Comparison of ENCODE assay signal across 8 cellular contexts in the genomic region with DNA sequence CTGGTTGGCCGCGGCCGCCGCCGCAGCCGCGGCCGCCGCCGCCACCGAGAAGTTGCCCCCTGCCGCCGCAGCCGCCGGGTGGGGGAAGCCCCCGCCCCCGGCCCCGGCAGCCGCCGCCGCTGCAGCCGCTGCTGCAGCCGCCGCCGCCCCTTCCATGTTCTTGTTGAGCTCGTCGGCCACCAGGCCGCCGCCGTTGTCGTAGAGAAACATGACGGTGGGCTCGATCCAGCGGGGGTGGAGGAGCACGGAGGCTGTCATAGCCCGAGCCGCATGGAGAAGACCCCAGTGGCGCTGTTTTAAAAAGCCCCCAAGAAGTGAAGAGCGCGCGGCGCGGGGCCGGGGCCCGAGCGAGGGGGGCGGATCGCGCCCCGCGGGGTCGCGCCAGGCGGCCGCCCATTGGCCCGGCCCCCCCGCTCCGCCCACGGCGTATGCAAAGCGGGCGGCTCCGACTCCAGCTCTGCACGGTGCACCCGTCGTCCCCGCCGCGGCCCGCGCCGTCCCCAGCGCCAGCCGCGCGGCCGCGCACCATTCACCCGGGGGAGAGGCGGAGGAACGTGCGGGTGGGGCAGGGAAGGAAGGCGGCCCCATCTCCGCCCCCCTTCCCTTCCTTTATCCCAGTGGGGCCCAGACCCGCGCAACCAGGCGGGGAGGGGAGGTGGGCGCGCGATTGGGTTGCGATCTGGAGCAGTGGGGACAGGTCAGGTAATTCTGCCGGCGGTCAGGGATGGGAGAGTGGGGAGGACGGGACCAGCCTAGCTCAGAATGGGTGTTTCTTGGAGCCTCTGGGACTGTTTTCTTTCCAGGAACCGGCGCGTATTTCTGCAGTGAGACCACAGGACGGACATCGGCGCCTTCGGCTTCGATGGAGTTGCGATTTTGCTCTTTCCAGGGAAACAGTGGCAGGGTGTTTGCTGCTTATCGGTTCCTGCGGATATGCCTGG. TPM values are rescaled to one million over a fixed set of nuclear protein-coding genes. Genes with fewer than 3 reads are reported as not detected.
A peak's percentile ranks its signal among the peaks of the same experiment; 100 is the strongest.
DNase-seq lines count a peak whose midpoint lies in the region; ATAC-seq and TF ChIP-seq lines count a peak whose summit lies in the region.

A gene (minus strand): TSS at position 272 of the 941 bp plus-strand sequence. CDS start 14 bp downstream, at position 258.

- TF ChIP-seq CTCF in Loucy (conservative IDR thresholded peaks at IDR 0.05; ENCODE audit: low read length) = no peak
- no peak for TF ChIP-seq CTCF in WTC11 (IDR thresholded peaks at IDR 0.05)
- TF ChIP-seq CTCF in spleen (IDR thresholded peaks at IDR 0.05 in 8 of 11, conservative IDR thresholded peaks at IDR 0.05 in 3 of 11) = no peak

- H3K79me2 ChIP-seq in Loucy (ENCODE audit: insufficient read depth, low read length) = peaks cover 76% of the 10 kb centered on the region

- no peaks in the 10 kb centered on the region; the same call in 1 of the 2 replicates for H3K36me3 ChIP-seq in Loucy (ENCODE audit: insufficient read depth, low read length)
- H3K36me3 ChIP-seq in spleen = no peaks in the 10 kb centered on the region

- ATAC-seq in WTC11 (peak; percentile 41), left ventricle myocardium superior (peak; percentile 45)

- no peaks in the 10 kb centered on the region for H3K36me3 Mint-ChIP-seq in activated naive CD4-positive, alpha-beta T cell treated with anti-CD3 and anti-CD28 coated beads for 36 hours (ENCODE audit: low read depth)
- no peaks in the 10 kb centered on the region for H3K36me3 Mint-ChIP-seq in WTC11

- peak within 1 kb of the TSS; percentile 70 for H3K4me3 Mint-ChIP-seq in activated naive CD4-positive, alpha-beta T cell treated with anti-CD3 and anti-CD28 coated beads for 36 hours
- H3K4me3 Mint-ChIP-seq in WTC11 = peak within 1 kb of the TSS; percentile 71

- CTCF ChIA-PET in activated naive CD4-positive, alpha-beta T cell treated with anti-CD3 and anti-CD28 coated beads for 36 hours (lab: Charles Lee) = interaction anchor here (1.0 to 1.7 kb wide), 3 partner anchors 13 to 585 kb away, joined by 3 read pairs; no protein-coding TSS in a partner anchor
- CTCF ChIA-PET in WTC11 (lab: Charles Lee) = interaction anchor here (0.9 to 2.5 kb wide), 10 partner anchors 9 to 894 kb away, joined by 3 to 20 read pairs (median 5); a partner anchor contains a TSS

- peaks cover 79% of the 10 kb centered on the region for H3K27me3 Mint-ChIP-seq in activated naive CD4-positive, alpha-beta T cell treated with anti-CD3 and anti-CD28 coated beads for 36 hours (ENCODE audit: low read depth)
- H3K27me3 Mint-ChIP-seq in WTC11 (ENCODE audit: low read depth) = peaks cover 96% of the 10 kb centered on the region

- no peak for TF ChIP-seq POLR2A in spleen (IDR thresholded peaks at IDR 0.05)

- H3K9me2 ChIP-seq in Loucy (replicated peaks; ENCODE audit: low read depth, low read length) = no peaks in the 10 kb centered on the region

- H3K27me3 ChIP-seq in Loucy (ENCODE audit: insufficient read depth, low read length, poor library complexity, severe bottlenecking) (no peaks in the 10 kb centered on the region), spleen (replicated peaks in 1 of 7) (peaks cover 26 to 100% (median 96%) of the 10 kb centered on the region in 7 donors)

- no peak for DNase-seq in activated naive CD4-positive, alpha-beta T cell treated with anti-CD3 and anti-CD28 coated beads for 36 hours
- no peak for DNase-seq in activated naive CD4-positive, alpha-beta T cell treated with Interleukin-2 at 50 U/mL for 16 hours
- no peak for DNase-seq in WTC11 (ENCODE audit: low spot score)
- DNase-seq in left ventricle myocardium superior = no peak
- DNase-seq in spleen = peak; percentile 76
- no peak for DNase-seq in KG1 (lab: John Stamatoyannopoulos, UW)
- DNase-seq in COLO829 (ENCODE audit: low spot score) = no peak

- intact Hi-C loops in activated naive CD4-positive, alpha-beta T cell treated with anti-CD3 and anti-CD28 coated beads for 36 hours (cut with micrococcal nuclease) = loop anchor here (5.0 kb wide), 1 partner anchor 33 kb away; a partner anchor contains a TSS
- intact Hi-C loops in left ventricle myocardium superior (cut with micrococcal nuclease) = no loop called here
- intact Hi-C loops in spleen (cut with DNase I; ENCODE audit: low total_unique reads) = loop anchor here (10.0 kb wide), 4 partner anchors 585 to 895 kb away; no protein-coding TSS in a partner anchor

- H3K27ac ChIP-seq in spleen = no peak within 1 kb of the TSS

- H3F3A ChIP-seq in Loucy (ENCODE audit: low read depth) = 0 out of 2 replicates have a peak, but pooled peaks cover 4% of the 10 kb centered on the region

- H2AFZ ChIP-seq in Loucy (ENCODE audit: low read length) = peak within 1 kb of the TSS; percentile 63

- H3K9ac ChIP-seq in Loucy (ENCODE audit: low read depth, low read length, poor library complexity, severe bottlenecking) = peak within 1 kb of the TSS; percentile 99

- H3K4me2 ChIP-seq in Loucy (ENCODE audit: low read depth, low read length, poor library complexity, severe bottlenecking) = peak within 1 kb of the TSS; percentile 98

- POLR2A ChIA-PET in WTC11 (lab: Charles Lee) = interaction anchor here (0.7 to 1.4 kb wide), 3 partner anchors 12 to 49 kb away, joined by 3 read pairs; no protein-coding TSS in a partner anchor

- peaks cover 32% of the 10 kb centered on the region for H3K4me1 ChIP-seq in Loucy (ENCODE audit: insufficient read depth, low read length, poor library complexity, severe bottlenecking)
- peaks cover 9 to 67% (median 50%) of the 10 kb centered on the region in 6 donors for H3K4me1 ChIP-seq in spleen

- 0 to 2% (median 2%) methylated on average over 43 to 105 of the region's 105 CpGs for WGBS in spleen, 5 donors

- no peaks in the 10 kb centered on the region for H3K9me3 Mint-ChIP-seq in activated naive CD4-positive, alpha-beta T cell treated with anti-CD3 and anti-CD28 coated beads for 36 hours
- H3K9me3 Mint-ChIP-seq in WTC11 = no peaks in the 10 kb centered on the region

- H3K4me3 ChIP-seq in Loucy (ENCODE audit: low read length, poor library complexity, severe bottlenecking) = peak within 1 kb of the TSS; percentile 92
- H3K4me3 ChIP-seq in spleen = peak within 1 kb of the TSS in 7 of 8 donors; percentile 17 to 68 (median 36)

- no peak within 1 kb of the TSS for H3K27ac Mint-ChIP-seq in activated naive CD4-positive, alpha-beta T cell treated with anti-CD3 and anti-CD28 coated beads for 36 hours
- H3K27ac Mint-ChIP-seq in WTC11 = no peak within 1 kb of the TSS

- H3K9me3 ChIP-seq in Loucy (ENCODE audit: insufficient read depth, low read depth, low read length) (no peaks in the 10 kb centered on the region), spleen (no peaks in the 10 kb centered on the region)

- peaks cover 40% of the 10 kb centered on the region for H4K20me1 ChIP-seq in Loucy (ENCODE audit: insufficient read depth, low read length, poor library complexity, severe bottlenecking)

- peaks cover 38% of the 10 kb centered on the region for H3K4me1 Mint-ChIP-seq in activated naive CD4-positive, alpha-beta T cell treated with anti-CD3 and anti-CD28 coated beads for 36 hours (ENCODE audit: low read depth)
- peaks cover 26% of the 10 kb centered on the region for H3K4me1 Mint-ChIP-seq in WTC11

TF ChIP-seq in WTC11, 78 proteins besides CTCF, POLR2A, EP300 and RAD21:
- peak; percentile 48; the same call in 1 of the 2 replicates for TF ChIP-seq ZNF423 (CRISPR knock-in tag; IDR thresholded peaks at IDR 0.05)
- no peak for TF ChIP-seq ZNF317 (CRISPR knock-in tag; IDR thresholded peaks at IDR 0.05; ENCODE audit: borderline replicate concordance, low read depth)

RNA-seq across cellular contexts. Expression of the gene that starts here (rescaled TPM):
- not detected for total RNA-seq in activated naive CD4-positive, alpha-beta T cell treated with anti-CD3 and anti-CD28 coated beads for 36 hours
- total RNA-seq in WTC11 (2021) (not detected in 3 replicates), left ventricle myocardium superior (not detected), spleen (not detected)
- not detected for polyA plus RNA-seq in spleen

Comparison
In these comparisons a context has a peak if more than half of its experiments do, and no peak if none do; other contexts are left out.
1. Peak in ATAC-seq in WTC11; RNA of the gene not detected or under 1 TPM.
2. Peak in ATAC-seq in left ventricle myocardium superior; RNA of the gene not detected or under 1 TPM.
3. Peak in DNase-seq and H3K4me3 ChIP-seq in spleen; RNA of the gene not detected or under 1 TPM.